21 cellular contexts compared by ENCODE assay signal in genomic region chr15:100095896-100096600, GRCh38.
A peak's percentile ranks its signal among the peaks of the same experiment; 100 is the strongest.
DNase-seq lines count a peak whose midpoint lies in the region; ATAC-seq and TF ChIP-seq lines count a peak whose summit lies in the region.
"Had no signal": no experiment of that assay in that cellular context is flagged by ENCODE, and none has a peak within 500 bp of the region (broad histone marks: within the 10 kb centered on the region; RNA-seq: fewer than 3 reads in every experiment).

No MANE protein-coding gene starts in this region.

- H3K36me3 ChIP-seq in PC-3 (ENCODE audit: low read depth, low read length): no peaks in the 10 kb centered on the region
- H3K36me3 ChIP-seq: Peyer's patch had no signal

- POLR2A ChIA-PET in PC-3 (lab: Charles Lee; ENCODE audit: unreplicated experiment): no interaction called here

- BruUV-seq in PC-3 (replicated peaks; lab: Mats Ljungman, UMichigan): no TSS peak

- no peak overlapping the region for H2AFZ ChIP-seq in PC-3 (ENCODE audit: low read length)

- DNase-seq in ELR (ENCODE audit: low read depth): peak; percentile 24
- DNase-seq in PC-3: peak; percentile 76
- peak; percentile 29 for DNase-seq in ecto neural progenitor cell (ENCODE audit: low spot score)
- DNase-seq in mesenteric fat pad (ENCODE audit: low spot score): peak; percentile 65
- no peak for DNase-seq in NCI-H1048 (lab: John Stamatoyannopoulos, UW)
- DNase-seq in NCI-H2171 (lab: John Stamatoyannopoulos, UW): no peak
- DNase-seq: Calu3; CD8-positive, alpha-beta T cell; EL; GOT3; MV-4-11; NCI-H1417; NCI-H187; NCI-H526; Peyer's patch; Right ventricle myocardium superior had no signal

- no peaks in the 10 kb centered on the region for H3K9me3 ChIP-seq in PC-3 (ENCODE audit: low read length)
- H3K9me3 ChIP-seq: BLaER1 treated with 17β-estradiol and CSF1 and Interleukin-3, amounts not matched to agents 10 nM and 100 nM; Peyer's patch had no signal

- no peak overlapping the region for H3K27ac ChIP-seq in PC-3 (ENCODE audit: low read length)
- H3K27ac ChIP-seq: BLaER1 treated with 17β-estradiol and CSF1 and Interleukin-3, amounts not matched to agents 10 nM and 100 nM; HL-60; Peyer's patch had no signal

- peaks cover 37% of the 10 kb centered on the region for H3K4me1 ChIP-seq in PC-3 (ENCODE audit: insufficient read depth, low read length)
- H3K4me1 ChIP-seq: Peyer's patch had no signal

- TF ChIP-seq CTCF in PC-3 (conservative IDR thresholded peaks at IDR 0.05; ENCODE audit: low read depth, low read length): no peak

- no peaks in the 10 kb centered on the region for H3F3A ChIP-seq in PC-3 (ENCODE audit: low read length, unreplicated experiment)

- no peaks in the 10 kb centered on the region for H3K9me2 ChIP-seq in PC-3 (replicated peaks; ENCODE audit: low read length)

- no peaks in the 10 kb centered on the region for H3K27me3 ChIP-seq in PC-3 (ENCODE audit: low read length)
- H3K27me3 ChIP-seq: Peyer's patch had no signal

- H3K4me3 ChIP-seq in PC-3 (ENCODE audit: low read length): no peak overlapping the region
- H3K4me3 ChIP-seq: BLaER1 treated with 17β-estradiol and CSF1 and Interleukin-3, amounts not matched to agents 10 nM and 100 nM; Peyer's patch had no signal

- no peaks in the 10 kb centered on the region for H4K20me1 ChIP-seq in PC-3 (ENCODE audit: low read length)
- H4K20me1 ChIP-seq: BLaER1 treated with 17β-estradiol and CSF1 and Interleukin-3, amounts not matched to agents 10 nM and 100 nM had no signal

- no peak overlapping the region for H3K4me2 ChIP-seq in PC-3 (ENCODE audit: low read length)

- H3K79me2 ChIP-seq in PC-3 (ENCODE audit: low read length): no peaks in the 10 kb centered on the region

- CTCF ChIA-PET in PC-3 (lab: Charles Lee): no interaction called here

- intact Hi-C loops in PC-3 (cut with micrococcal nuclease): no loop called here

- H3K9ac ChIP-seq in PC-3 (ENCODE audit: low read length): no peak overlapping the region
- H3K9ac ChIP-seq: BLaER1 treated with 17β-estradiol and CSF1 and Interleukin-3, amounts not matched to agents 10 nM and 100 nM had no signal

- peak; percentile 62 for ATAC-seq in PC-3
- ATAC-seq in HG03139 (IDR thresholded peaks at IDR 0.05; ENCODE audit: unreplicated experiment): no peak
- no peak for ATAC-seq in HG03280 (IDR thresholded peaks at IDR 0.05; ENCODE audit: unreplicated experiment)
- ATAC-seq: CD8-positive, alpha-beta T cell; HCT116 had no signal

Comparison
In these comparisons a context has a peak if more than half of its experiments do, and no peak if none do; other contexts are left out.
1. DNase-seq: peak in ELR (single experiment), PC-3 (single experiment), ecto neural progenitor cell (single experiment) and mesenteric fat pad (single experiment); none in NCI-H1048 (single experiment) and NCI-H2171 (single experiment).